In the genomic region with DNA sequence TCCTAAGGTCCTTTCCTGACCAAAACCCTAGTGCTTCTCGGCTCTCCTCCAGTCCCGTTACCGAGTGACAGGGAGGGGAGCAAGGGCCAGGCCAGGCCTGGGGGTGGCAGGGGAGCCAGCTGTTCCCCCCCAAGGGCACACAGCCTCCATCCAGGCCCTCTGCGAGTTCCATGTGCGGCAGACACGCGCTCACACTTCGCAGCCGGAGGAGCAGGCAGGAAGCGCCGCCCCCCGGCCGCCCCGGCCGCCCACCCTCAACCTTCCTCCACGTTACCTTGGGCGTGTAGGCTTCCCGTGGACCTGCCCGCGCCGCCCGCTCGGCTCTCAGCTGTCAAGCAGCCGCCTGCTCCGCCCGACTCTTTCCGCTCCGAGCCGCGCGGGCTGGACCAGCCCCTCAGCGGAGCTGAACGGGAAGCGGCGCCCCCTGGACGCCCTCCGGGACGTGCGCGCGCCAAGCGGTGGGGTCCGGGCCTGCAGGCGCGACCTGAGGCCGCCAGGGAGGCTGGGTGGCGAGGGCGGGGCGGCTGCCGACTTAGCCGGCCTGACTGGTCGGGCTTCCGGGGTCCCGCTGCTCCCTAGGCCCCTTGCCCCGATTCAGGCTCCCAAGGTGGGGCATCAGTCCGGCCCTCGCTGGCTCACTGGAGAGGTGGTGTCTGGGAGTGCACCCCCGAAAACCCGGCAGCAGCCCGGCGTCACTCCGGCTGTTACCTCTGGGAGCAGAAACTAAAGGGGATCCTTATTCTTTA, we compare ENCODE assay signal across 8 cellular contexts. TPM values are rescaled to one million over a fixed set of nuclear protein-coding genes. Genes with fewer than 3 reads are reported as not detected.
A peak's percentile ranks its signal among the peaks of the same experiment; 100 is the strongest.
DNase-seq lines count a peak whose midpoint lies in the region; ATAC-seq and TF ChIP-seq lines count a peak whose summit lies in the region.

A gene with protein sequence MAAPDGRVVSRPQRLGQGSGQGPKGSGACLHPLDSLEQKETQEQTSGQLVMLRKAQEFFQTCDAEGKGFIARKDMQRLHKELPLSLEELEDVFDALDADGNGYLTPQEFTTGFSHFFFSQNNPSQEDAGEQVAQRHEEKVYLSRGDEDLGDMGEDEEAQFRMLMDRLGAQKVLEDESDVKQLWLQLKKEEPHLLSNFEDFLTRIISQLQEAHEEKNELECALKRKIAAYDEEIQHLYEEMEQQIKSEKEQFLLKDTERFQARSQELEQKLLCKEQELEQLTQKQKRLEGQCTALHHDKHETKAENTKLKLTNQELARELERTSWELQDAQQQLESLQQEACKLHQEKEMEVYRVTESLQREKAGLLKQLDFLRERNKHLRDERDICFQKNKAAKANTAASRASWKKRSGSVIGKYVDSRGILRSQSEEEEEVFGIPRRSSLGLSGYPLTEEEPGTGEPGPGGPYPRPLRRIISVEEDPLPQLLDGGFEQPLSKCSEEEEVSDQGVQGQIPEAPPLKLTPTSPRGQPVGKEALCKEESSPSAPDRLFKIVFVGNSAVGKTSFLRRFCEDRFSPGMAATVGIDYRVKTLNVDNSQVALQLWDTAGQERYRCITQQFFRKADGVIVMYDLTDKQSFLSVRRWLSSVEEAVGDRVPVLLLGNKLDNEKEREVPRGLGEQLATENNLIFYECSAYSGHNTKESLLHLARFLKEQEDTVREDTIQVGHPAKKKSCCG (minus strand): TSS at position 369 of the 746 bp plus-strand sequence. CDS start 56,110 bp downstream, outside the sequence.

- ATAC-seq in HG02798 (IDR thresholded peaks at IDR 0.05; ENCODE audit: poor library complexity, unreplicated experiment) (peak; percentile 91), natural killer cell (peak; percentile 82 to 91 (median 84))
- ATAC-seq in activated CD8-positive, alpha-beta T cell treated with anti-CD3 and anti-CD28 coated beads, Interleukin-2, amount 10 ng/mL, durations not matched to agents 7 days and 5 days: peak; percentile 89

- peak within 1 kb of the TSS; percentile 96 for H3K27ac Mint-ChIP-seq in activated CD8-positive, alpha-beta T cell treated with anti-CD3 and anti-CD28 coated beads, Interleukin-2, amount 10 ng/mL, durations not matched to agents 7 days and 5 days
- peak within 1 kb of the TSS; percentile 93 to 96 for H3K27ac Mint-ChIP-seq in natural killer cell
- H3K27ac Mint-ChIP-seq in stimulated activated naive CD8-positive, alpha-beta T cell treated with anti-CD3 and anti-CD28 coated beads, Interleukin-15, Interleukin-2, amounts not matched to agents 100 ng/mL and 50 ng/mL, for 24 hours: peak within 1 kb of the TSS; percentile 100

- TF ChIP-seq CTCF in epithelial cell of proximal tubule (conservative IDR thresholded peaks at IDR 0.05; ENCODE audit: low read depth, low read length) (peak; percentile 44), natural killer cell (IDR thresholded peaks at IDR 0.05) (peak; percentile 74)

- H3K4me3 ChIP-seq in epithelial cell of proximal tubule (ENCODE audit: low read depth, low read length): peak within 1 kb of the TSS; percentile 57

- H3K36me3 Mint-ChIP-seq in activated CD8-positive, alpha-beta T cell treated with anti-CD3 and anti-CD28 coated beads, Interleukin-2, amount 10 ng/mL, durations not matched to agents 7 days and 5 days (ENCODE audit: low read depth): peaks cover 32% of the 10 kb centered on the region
- no peaks in the 10 kb centered on the region for H3K36me3 Mint-ChIP-seq in natural killer cell
- H3K36me3 Mint-ChIP-seq in stimulated activated naive CD8-positive, alpha-beta T cell treated with anti-CD3 and anti-CD28 coated beads, Interleukin-15, Interleukin-2, amounts not matched to agents 100 ng/mL and 50 ng/mL, for 24 hours (ENCODE audit: low read depth): peaks cover 24% of the 10 kb centered on the region

- POLR2A ChIA-PET in activated CD8-positive, alpha-beta T cell treated with anti-CD3 and anti-CD28 coated beads, Interleukin-2, amount 10 ng/mL, durations not matched to agents 7 days and 5 days (lab: Charles Lee): interaction anchor here (0.7 to 1.6 kb wide), 9 partner anchors 9 to 896 kb away, joined by 3 to 14 read pairs (median 4); a partner anchor contains a TSS

- peaks cover 54% of the 10 kb centered on the region for H3K4me1 Mint-ChIP-seq in activated CD8-positive, alpha-beta T cell treated with anti-CD3 and anti-CD28 coated beads, Interleukin-2, amount 10 ng/mL, durations not matched to agents 7 days and 5 days (ENCODE audit: low read depth)
- peaks cover 54 to 64% of the 10 kb centered on the region in 2 donors for H3K4me1 Mint-ChIP-seq in natural killer cell
- peaks cover 58% of the 10 kb centered on the region for H3K4me1 Mint-ChIP-seq in stimulated activated naive CD8-positive, alpha-beta T cell treated with anti-CD3 and anti-CD28 coated beads, Interleukin-15, Interleukin-2, amounts not matched to agents 100 ng/mL and 50 ng/mL, for 24 hours (ENCODE audit: low read depth)

- H3K27me3 Mint-ChIP-seq in activated CD8-positive, alpha-beta T cell treated with anti-CD3 and anti-CD28 coated beads, Interleukin-2, amount 10 ng/mL, durations not matched to agents 7 days and 5 days (ENCODE audit: low read depth): no peaks in the 10 kb centered on the region
- no peaks in the 10 kb centered on the region for H3K27me3 Mint-ChIP-seq in natural killer cell (ENCODE audit: low read depth in 2 of 2)
- H3K27me3 Mint-ChIP-seq in stimulated activated naive CD8-positive, alpha-beta T cell treated with anti-CD3 and anti-CD28 coated beads, Interleukin-15, Interleukin-2, amounts not matched to agents 100 ng/mL and 50 ng/mL, for 24 hours: no peaks in the 10 kb centered on the region

- DNase-seq in NCI-H2227 (lab: John Stamatoyannopoulos, UW; ENCODE audit: unreplicated experiment) (peak; percentile 49), NCI-H2227 treated with DMSO at 0.1 percent for 48 hours (lab: John Stamatoyannopoulos, UW) (no peak), NCI-H2171 (lab: John Stamatoyannopoulos, UW) (peak; percentile 99), epithelial cell of proximal tubule (ENCODE audit: low read depth) (no peak), natural killer cell (peak; percentile 84)
- peak; percentile 92 for DNase-seq in activated CD8-positive, alpha-beta T cell treated with anti-CD3 and anti-CD28 coated beads, Interleukin-2, amount 10 ng/mL, durations not matched to agents 7 days and 5 days

- intact Hi-C loops in natural killer cell (cut with micrococcal nuclease): loop anchor here (1.0 to 10.0 kb wide), 4 partner anchors 25 to 119 kb away; a partner anchor contains a TSS

- H3K9me3 Mint-ChIP-seq in activated CD8-positive, alpha-beta T cell treated with anti-CD3 and anti-CD28 coated beads, Interleukin-2, amount 10 ng/mL, durations not matched to agents 7 days and 5 days (ENCODE audit: insufficient read depth): no peaks in the 10 kb centered on the region
- no peaks in the 10 kb centered on the region for H3K9me3 Mint-ChIP-seq in natural killer cell
- H3K9me3 Mint-ChIP-seq in stimulated activated naive CD8-positive, alpha-beta T cell treated with anti-CD3 and anti-CD28 coated beads, Interleukin-15, Interleukin-2, amounts not matched to agents 100 ng/mL and 50 ng/mL, for 24 hours: no peaks in the 10 kb centered on the region

- H3K4me3 Mint-ChIP-seq in activated CD8-positive, alpha-beta T cell treated with anti-CD3 and anti-CD28 coated beads, Interleukin-2, amount 10 ng/mL, durations not matched to agents 7 days and 5 days: peak within 1 kb of the TSS; percentile 85
- H3K4me3 Mint-ChIP-seq in natural killer cell: peak within 1 kb of the TSS; percentile 92
- peak within 1 kb of the TSS; percentile 94 for H3K4me3 Mint-ChIP-seq in stimulated activated naive CD8-positive, alpha-beta T cell treated with anti-CD3 and anti-CD28 coated beads, Interleukin-15, Interleukin-2, amounts not matched to agents 100 ng/mL and 50 ng/mL, for 24 hours

- CTCF ChIA-PET in activated CD8-positive, alpha-beta T cell treated with anti-CD3 and anti-CD28 coated beads, Interleukin-2, amount 10 ng/mL, durations not matched to agents 7 days and 5 days (lab: Charles Lee): interaction anchor here (0.8 to 3.1 kb wide), 13 partner anchors 10 to 453 kb away, joined by 3 to 16 read pairs (median 6); no protein-coding TSS in a partner anchor

RNA-seq across cellular contexts. Expression of the gene that starts here (rescaled TPM):
- total RNA-seq in activated CD8-positive, alpha-beta T cell treated with anti-CD3 and anti-CD28 coated beads, Interleukin-2, amount 10 ng/mL, durations not matched to agents 7 days and 5 days: 10 to 100 TPM; 38.5 to 40.1 TPM
- total RNA-seq in epithelial cell of proximal tubule (1.7 and 4.5 TPM in 2 replicates), natural killer cell (10 to 100 TPM; 59.8 to 94.4 (median 80.5) TPM)

Comparison
In these comparisons a context has a peak if more than half of its experiments do, and no peak if none do; other contexts are left out.
1. DNase-seq: peak in NCI-H2227 (single experiment), NCI-H2171 (single experiment), activated CD8-positive, alpha-beta T cell treated with anti-CD3 and anti-CD28 coated beads, Interleukin-2, amount 10 ng/mL, durations not matched to agents 7 days and 5 days (single experiment) and natural killer cell (single experiment); none in NCI-H2227 treated with DMSO at 0.1 percent for 48 hours (single experiment) and epithelial cell of proximal tubule (single experiment).
2. Peak in every context shown above with its lines, with median percentiles within 50 percentile points of each other: ATAC-seq, H3K27ac Mint-ChIP-seq and H3K4me3 Mint-ChIP-seq.